In genomic region chr10:73781548-73781878, GRCh38 we compare ENCODE assay signal across 8 cellular contexts. TPM values are rescaled to one million over a fixed set of nuclear protein-coding genes. Genes with fewer than 3 reads are reported as not detected.
DNase-seq lines count a peak whose midpoint lies in the region; ATAC-seq and TF ChIP-seq lines count a peak whose summit lies in the region.

No MANE protein-coding gene starts in this region.

- H3K4me3 Mint-ChIP-seq in naive thymus-derived CD4-positive, alpha-beta T cell = peak overlapping the region; percentile 87 to 100 (median 98)

- peaks cover 29 to 30% of the 10 kb centered on the region in 2 donors for H3K4me1 ChIP-seq in naive thymus-derived CD4-positive, alpha-beta T cell (ENCODE audit: control insufficient read depth in 2 of 2, insufficient read depth in 2 of 2, low read length in 2 of 2)

- intact Hi-C loops in naive thymus-derived CD4-positive, alpha-beta T cell (cut with micrococcal nuclease) = loop anchor here in 1 of 2 donors (1.0 to 5.0 kb wide), 2 partner anchors 9 to 154 kb away; a partner anchor contains a TSS

- peak overlapping the region; percentile 92 for H3K27ac ChIP-seq in naive thymus-derived CD4-positive, alpha-beta T cell (ENCODE audit: low read depth, low read length)

- peaks cover 0 to 19% (median 8%) of the 10 kb centered on the region in 5 donors for H3K36me3 Mint-ChIP-seq in naive thymus-derived CD4-positive, alpha-beta T cell

- H3K9me3 ChIP-seq in naive thymus-derived CD4-positive, alpha-beta T cell (ENCODE audit: control insufficient read depth in 2 of 3, low read length in 3 of 3) = no peaks in the 10 kb centered on the region

- TF ChIP-seq CTCF in AG09309 (IDR thresholded peaks at IDR 0.05; ENCODE audit: control insufficient read depth, insufficient read depth, low read depth, low read length, missing control alignments) = no peak
- TF ChIP-seq CTCF in cardiac fibroblast (IDR thresholded peaks at IDR 0.05; ENCODE audit: low read depth, low read length) = no peak

- peaks cover 5 to 12% (median 12%) of the 10 kb centered on the region in 3 experiments for H3K36me3 ChIP-seq in naive thymus-derived CD4-positive, alpha-beta T cell (ENCODE audit: control insufficient read depth in 2 of 3, insufficient read depth in 3 of 3, low read length in 3 of 3)

- CTCF ChIA-PET in naive thymus-derived CD4-positive, alpha-beta T cell (lab: Charles Lee) = interaction anchor here (0.8 to 1.4 kb wide), 5 partner anchors 9 to 98 kb away, joined by 3 to 10 read pairs (median 4); partner anchors contain the start of gene CAMK2G

- H3K4me1 Mint-ChIP-seq in naive thymus-derived CD4-positive, alpha-beta T cell = peaks cover 38 to 64% (median 60%) of the 10 kb centered on the region in 7 donors

- POLR2A ChIA-PET in naive thymus-derived CD4-positive, alpha-beta T cell (lab: Charles Lee) = interaction anchor here (0.7 to 13.2 kb wide), 6 partner anchors 10 to 51 kb away, joined by 3 to 185 read pairs (median 16); partner anchors contain the start of genes NDST2 and SEC24C

- peaks cover 0 to 2% (median 0%) of the 10 kb centered on the region in 11 donors for H3K9me3 Mint-ChIP-seq in naive thymus-derived CD4-positive, alpha-beta T cell

- H3K27ac Mint-ChIP-seq in naive thymus-derived CD4-positive, alpha-beta T cell = peak overlapping the region; percentile 89 to 100 (median 98)

- H3K4me3 ChIP-seq in AG09309 (ENCODE audit: control insufficient read depth, low read depth, low read length) (peak overlapping the region; percentile 98), cardiac fibroblast (replicated peaks in 1 of 2; ENCODE audit: low read depth in 2 of 2, low read length in 2 of 2) (peak overlapping the region; percentile 89 to 95)
- H3K4me3 ChIP-seq in naive thymus-derived CD4-positive, alpha-beta T cell (ENCODE audit: low read length) = peak overlapping the region; percentile 98

- no peaks in the 10 kb centered on the region for H3K27me3 ChIP-seq in naive thymus-derived CD4-positive, alpha-beta T cell (ENCODE audit: control insufficient read depth in 2 of 2, insufficient read depth in 2 of 2, low read length in 2 of 2)

- no peak for DNase-seq in AG09309 (ENCODE audit: low read depth)
- DNase-seq in cardiac fibroblast (ENCODE audit: low read depth in 2 of 2) = no peak
- DNase-seq in naive thymus-derived CD4-positive, alpha-beta T cell = no peak
- DNase-seq in stimulated activated CD4-positive, alpha-beta T cell treated with anti-CD3 and anti-CD28 coated beads, Interleukin-4, amount 100 ng/mL, for 1 hour = no peak
- DNase-seq in stimulated activated CD4-positive, alpha-beta T cell treated with anti-CD3 and anti-CD28 coated beads, Interleukin-2, amount 100 ng/mL, for 48 hours = no peak
- DNase-seq in NCI-H2171 treated with DMSO at 0.1 percent for 48 hours (lab: John Stamatoyannopoulos, UW) = no peak
- no peak for DNase-seq in AG20443 (ENCODE audit: low spot score)

- no peaks in the 10 kb centered on the region for H3K27me3 Mint-ChIP-seq in naive thymus-derived CD4-positive, alpha-beta T cell

- peak; percentile 3 for ATAC-seq in HG03520 (IDR thresholded peaks at IDR 0.05; ENCODE audit: unreplicated experiment)
- ATAC-seq in naive thymus-derived CD4-positive, alpha-beta T cell = no peak

RNA-seq across cellular contexts. Expression of gene CHCHD1, which starts 0.3 kb away (rescaled TPM):
- total RNA-seq in naive thymus-derived CD4-positive, alpha-beta T cell = 10 to 100 TPM in 3 of 5 experiments, 1 to 10 TPM in 2; 5.6 to 31.4 (median 14.9) TPM
- polyA plus RNA-seq in naive thymus-derived CD4-positive, alpha-beta T cell = 10 to 100 TPM; 40.5 to 49.6 TPM

RNA-seq across cellular contexts. Expression of gene ZSWIM8, which starts 3.9 kb away (rescaled TPM):
- 100 to 1,000 TPM in 1 of 5 experiments, 10 to 100 TPM in 4; 70.9 to 102 (median 83.2) TPM for total RNA-seq in naive thymus-derived CD4-positive, alpha-beta T cell
- 10 to 100 TPM in 1 of 2 donors, 1 to 10 TPM in 1; 9.9 to 27.9 TPM for polyA plus RNA-seq in naive thymus-derived CD4-positive, alpha-beta T cell

RNA-seq across cellular contexts. Expression of gene NDST2, which starts 29.9 kb away (rescaled TPM):
- total RNA-seq in naive thymus-derived CD4-positive, alpha-beta T cell = 100 to 1,000 TPM in 3 of 5 experiments, 10 to 100 TPM in 2; 74.2 to 117 (median 104) TPM
- polyA plus RNA-seq in naive thymus-derived CD4-positive, alpha-beta T cell = 10 to 100 TPM; 23.1 to 34.3 TPM

RNA-seq across cellular contexts. Expression of gene SEC24C, which starts 37.3 kb away (rescaled TPM):
- total RNA-seq in naive thymus-derived CD4-positive, alpha-beta T cell = 100 to 1,000 TPM in 2 of 5 experiments, 10 to 100 TPM in 3; 68.7 to 122 (median 95.4) TPM
- polyA plus RNA-seq in naive thymus-derived CD4-positive, alpha-beta T cell = 10 to 100 TPM; 23.3 to 41.4 TPM
